In the genomic region with DNA sequence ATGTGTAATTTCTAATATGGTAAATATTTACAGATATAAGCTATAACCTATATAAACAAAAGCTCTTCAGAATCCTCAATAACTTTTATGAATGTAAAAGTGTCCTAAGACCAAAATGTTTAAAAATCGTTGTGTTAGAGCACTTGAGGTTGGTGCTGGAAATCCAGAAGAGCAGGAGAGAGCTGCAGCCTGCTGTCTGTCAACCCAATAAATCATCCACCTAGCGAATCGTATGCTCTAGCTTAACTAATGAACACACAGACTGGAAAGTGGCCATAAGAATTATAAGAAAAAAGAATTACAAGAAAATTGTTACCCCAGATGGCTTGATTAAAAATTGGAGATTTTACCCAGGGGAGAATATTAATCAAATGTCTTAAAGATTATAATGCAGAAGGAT, we compare ENCODE assay signal across 31 cellular contexts.
"Had no signal": no experiment of that assay in that cellular context is flagged by ENCODE, and none has a peak within 500 bp of the region (broad histone marks: within the 10 kb centered on the region; RNA-seq: fewer than 3 reads in every experiment).

No MANE protein-coding gene starts in this region.

- H3K4me3 Mint-ChIP-seq: immature natural killer cell; naive thymus-derived CD8-positive, alpha-beta T cell; nephron; neural crest cell; stimulated activated naive B cell treated with anti-CD40 and anti-IgM and Interleukin-4, amounts not matched to agents 10 μg/mL and 1 μg/mL and 100 μg/mL, for 72 hours had no signal

- H3K4me1 Mint-ChIP-seq: neural crest cell had no signal

- H3K27ac Mint-ChIP-seq: immature natural killer cell; nephron; stimulated activated naive B cell treated with anti-CD40 and anti-IgM and Interleukin-4, amounts not matched to agents 10 μg/mL and 1 μg/mL and 100 μg/mL, for 72 hours had no signal

- ATAC-seq: left cardiac atrium; left lung; lower lobe of right lung; naive thymus-derived CD8-positive, alpha-beta T cell; pancreas; right cardiac atrium; sciatic nerve; stimulated activated naive B cell treated with anti-CD40 and anti-IgM and Interleukin-4, amounts not matched to agents 10 μg/mL and 1 μg/mL and 100 μg/mL, for 72 hours; stimulated activated naive CD8-positive, alpha-beta T cell treated with anti-CD3 and anti-CD28 coated beads, Interleukin-15, Interleukin-2, amounts not matched to agents 100 U/mL and 50 U/mL, for 24 hours had no signal

- H3K27ac ChIP-seq: left lung, lower lobe of right lung, pancreas, prostate gland, skin epidermis, stomach, testis, tibial artery, uterus had no signal

- H3K9me3 ChIP-seq: left lung, lower lobe of right lung, pancreas, prostate gland, stomach, testis, tibial artery, uterus had no signal

- H3K4me3 ChIP-seq: left lung, lower lobe of right lung, pancreas, prostate gland, skin epidermis, stomach, testis, tibial artery, uterus had no signal

- H3K4me1 ChIP-seq: lower lobe of right lung, pancreas, prostate gland, testis, uterus had no signal

- H3K27me3 ChIP-seq: left lung, pancreas, stomach, testis, tibial artery, uterus had no signal

- H3K9me3 Mint-ChIP-seq: immature natural killer cell; naive thymus-derived CD8-positive, alpha-beta T cell; nephron; neural crest cell; stimulated activated naive B cell treated with anti-CD40 and anti-IgM and Interleukin-4, amounts not matched to agents 10 μg/mL and 1 μg/mL and 100 μg/mL, for 72 hours had no signal

- H3K27me3 Mint-ChIP-seq: naive thymus-derived CD8-positive, alpha-beta T cell; stimulated activated naive B cell treated with anti-CD40 and anti-IgM and Interleukin-4, amounts not matched to agents 10 μg/mL and 1 μg/mL and 100 μg/mL, for 72 hours had no signal

- FAIRE-seq: pancreas had no signal

- DNase-seq: hypothalamus; immature natural killer cell; islet precursor cell; kidney glomerular epithelial cell; left cardiac atrium; left lung; lower lobe of right lung; mammary epithelial cell; mesenchymal stem cell; naive thymus-derived CD8-positive, alpha-beta T cell; nucleus accumbens; pancreas; posterior cingulate gyrus; retina; right cardiac atrium; stimulated activated CD4-positive, alpha-beta T cell treated with anti-CD3 and anti-CD28 coated beads, Interleukin-12 subunit alpha, Interleukin-12 subunit beta, amount 100 ng/mL, for 4 hours; stimulated activated CD4-positive, alpha-beta T cell treated with anti-CD3 and anti-CD28 coated beads, Interleukin-15, amount 100 ng/mL, for 24 hours; stimulated activated CD4-positive, alpha-beta T cell treated with anti-CD3 and anti-CD28 coated beads, Interleukin-2, amount 100 ng/mL, for 24 hours; stimulated activated CD4-positive, alpha-beta T cell treated with anti-CD3 and anti-CD28 coated beads, Interleukin-4, amount 100 ng/mL, for 1 hour; stimulated activated naive B cell treated with anti-CD40 and anti-IgM and Interleukin-4, amounts not matched to agents 10 μg/mL and 1 μg/mL and 100 μg/mL, for 72 hours; stimulated activated naive CD8-positive, alpha-beta T cell treated with anti-CD3 and anti-CD28 coated beads, Interleukin-15, Interleukin-2, amounts not matched to agents 100 U/mL and 50 U/mL, for 24 hours; stomach; testis; tibial artery; trophoblast cell; uterus had no signal

- H3K36me3 ChIP-seq: prostate gland, uterus had no signal
